ENCODE assay signal across 21 cellular contexts in genomic region chr19:20365146-20365545, GRCh38.
"Had no signal": no experiment of that assay in that cellular context is flagged by ENCODE, and none has a peak within 500 bp of the region (broad histone marks: within the 10 kb centered on the region; RNA-seq: fewer than 3 reads in every experiment).

No MANE protein-coding gene starts in this region.

- H3K27me3 Mint-ChIP-seq: activated naive CD8-positive, alpha-beta T cell; activated T-cell treated with anti-CD3 and anti-CD28 coated beads, Interleukin-2, amount 50 U/mL, for 24 hours; activated T-helper 17 cell treated with anti-CD3 and anti-CD28 coated beads, Interleukin-2, amount 50 U/mL, for 72 hours; stimulated activated naive CD8-positive, alpha-beta T cell treated with anti-CD3 and anti-CD28 coated beads, Interleukin-15, Interleukin-2, amounts not matched to agents 100 ng/mL and 50 ng/mL, for 24 hours had no signal

- H3K4me3 Mint-ChIP-seq: activated naive CD8-positive, alpha-beta T cell; activated T-cell treated with anti-CD3 and anti-CD28 coated beads, Interleukin-2, amount 50 U/mL, for 24 hours; activated T-helper 17 cell treated with anti-CD3 and anti-CD28 coated beads, Interleukin-2, amount 50 U/mL, for 72 hours; naive thymus-derived CD4-positive, alpha-beta T cell; neural progenitor cell; stimulated activated naive CD8-positive, alpha-beta T cell treated with anti-CD3 and anti-CD28 coated beads, Interleukin-15, Interleukin-2, amounts not matched to agents 100 ng/mL and 50 ng/mL, for 24 hours had no signal

- DNase-seq: activated CD4-positive, alpha-beta T cell treated with anti-CD3 and anti-CD28 coated beads for 1 hour; activated CD8-positive, alpha-beta memory T cell treated with anti-CD3 and anti-CD28 coated beads for 24 hours; activated CD8-positive, alpha-beta memory T cell treated with anti-CD3 and anti-CD28 coated beads, Interleukin-2, amount 50 U/mL, for 4 hours; activated naive CD4-positive, alpha-beta T cell; activated T-cell treated with anti-CD3 and anti-CD28 coated beads, Interleukin-2, amount 50 U/mL, for 24 hours; esophagus squamous epithelium; left cardiac atrium; naive thymus-derived CD4-positive, alpha-beta T cell; retina; stimulated activated CD4-positive, alpha-beta T cell treated with anti-CD3 and anti-CD28 coated beads, Interleukin-12 subunit alpha, Interleukin-12 subunit beta, amount 100 ng/mL, for 4 hours; stimulated activated CD4-positive, alpha-beta T cell treated with anti-CD3 and anti-CD28 coated beads, Interleukin-4, amount 100 ng/mL, for 4 hours; substantia nigra; T-helper 1 cell; tibial artery had no signal

- FAIRE-seq: TTC549 had no signal

- H3K4me2 ChIP-seq: neural progenitor cell had no signal

- H3K36me3 Mint-ChIP-seq: activated naive CD8-positive, alpha-beta T cell had no signal

- H3K9ac ChIP-seq: neural progenitor cell had no signal

- H2AFZ ChIP-seq: neural progenitor cell had no signal

- H3K27ac ChIP-seq: breast epithelium, coronary artery, esophagus squamous epithelium, neural progenitor cell, tibial artery had no signal

- H3K4me1 Mint-ChIP-seq: naive thymus-derived CD4-positive, alpha-beta T cell had no signal

- H3K27me3 ChIP-seq: breast epithelium, esophagus squamous epithelium, neural progenitor cell, tibial artery had no signal

- H3K4me3 ChIP-seq: breast epithelium, coronary artery, esophagus squamous epithelium, neural progenitor cell, tibial artery had no signal

- H3K36me3 ChIP-seq: breast epithelium, esophagus squamous epithelium, neural progenitor cell, tibial artery had no signal

- H3K27ac Mint-ChIP-seq: activated naive CD8-positive, alpha-beta T cell; activated T-cell treated with anti-CD3 and anti-CD28 coated beads, Interleukin-2, amount 50 U/mL, for 24 hours; activated T-helper 17 cell treated with anti-CD3 and anti-CD28 coated beads, Interleukin-2, amount 50 U/mL, for 72 hours; naive thymus-derived CD4-positive, alpha-beta T cell; neural progenitor cell; stimulated activated naive CD8-positive, alpha-beta T cell treated with anti-CD3 and anti-CD28 coated beads, Interleukin-15, Interleukin-2, amounts not matched to agents 100 ng/mL and 50 ng/mL, for 24 hours had no signal

- H3K4me1 ChIP-seq: breast epithelium, esophagus squamous epithelium, tibial artery had no signal
